1 cellular context compared by ENCODE assay signal in the genomic region with DNA sequence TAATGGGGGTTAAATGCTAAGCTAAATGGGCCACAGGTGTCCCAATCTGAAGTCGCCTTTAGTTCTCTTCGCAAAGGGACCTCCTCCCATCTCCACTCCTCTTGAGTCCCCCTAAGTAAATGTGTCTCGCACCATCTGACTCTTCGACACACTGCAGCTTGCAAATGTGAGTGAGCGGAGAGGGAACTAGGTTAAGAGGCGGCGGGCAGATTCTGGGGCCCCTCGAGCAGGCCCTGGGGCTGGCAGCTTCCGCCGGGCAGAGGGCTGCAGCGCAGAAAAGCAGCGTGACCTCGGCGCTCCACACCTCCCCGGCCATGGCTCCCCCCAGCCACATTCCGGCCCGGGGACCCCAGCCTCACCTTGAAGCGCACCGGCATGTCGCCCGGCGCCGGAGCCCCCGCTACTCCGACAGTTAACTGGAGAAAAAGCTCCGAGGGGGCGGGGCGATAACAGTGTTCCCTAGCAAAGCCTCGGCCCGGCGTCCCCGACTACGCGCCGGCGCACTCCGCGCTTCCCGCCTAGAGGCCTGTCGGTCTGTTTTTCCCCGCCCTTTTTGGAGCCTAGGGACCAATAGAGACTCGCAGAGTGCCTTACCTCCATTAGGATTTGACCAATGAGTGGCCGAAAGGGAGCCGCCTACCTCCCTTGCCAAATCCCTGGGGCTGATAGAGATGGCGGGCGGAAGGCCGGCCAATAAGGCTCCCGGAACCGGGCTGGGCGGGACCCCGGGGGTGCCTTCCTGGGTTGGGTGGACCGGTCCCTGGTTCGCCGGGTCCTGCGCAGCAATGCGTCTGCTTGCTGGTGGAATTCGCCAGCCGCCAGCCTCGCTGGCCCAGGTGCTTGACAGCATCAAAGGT.
TF ChIP-seq lines count a peak whose summit lies in the region.

MDM1 (minus strand) TSS at position 494 of the 857 bp plus-strand sequence; CDS start at position 377, 117 bp downstream.

TF ChIP-seq in HEK293, 187 proteins besides CTCF, POLR2A, EP300 and RAD21 (continued from another document):
- TF ChIP-seq, protein P1, sequence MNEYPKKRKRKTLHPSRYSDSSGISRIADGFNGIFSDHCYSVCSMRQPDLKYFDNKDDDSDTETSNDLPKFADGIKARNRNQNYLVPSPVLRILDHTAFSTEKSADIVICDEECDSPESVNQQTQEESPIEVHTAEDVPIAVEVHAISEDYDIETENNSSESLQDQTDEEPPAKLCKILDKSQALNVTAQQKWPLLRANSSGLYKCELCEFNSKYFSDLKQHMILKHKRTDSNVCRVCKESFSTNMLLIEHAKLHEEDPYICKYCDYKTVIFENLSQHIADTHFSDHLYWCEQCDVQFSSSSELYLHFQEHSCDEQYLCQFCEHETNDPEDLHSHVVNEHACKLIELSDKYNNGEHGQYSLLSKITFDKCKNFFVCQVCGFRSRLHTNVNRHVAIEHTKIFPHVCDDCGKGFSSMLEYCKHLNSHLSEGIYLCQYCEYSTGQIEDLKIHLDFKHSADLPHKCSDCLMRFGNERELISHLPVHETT (tag by site-specific recombination; IDR thresholded peaks at IDR 0.05), result no peak
- TF ChIP-seq HOXD13 (CRISPR knock-in tag; IDR thresholded peaks at IDR 0.05; ENCODE audit: borderline replicate concordance) (no peak), ZBTB48 (tag by site-specific recombination; IDR thresholded peaks at IDR 0.05) (peak; percentile 84), ZFP37 (tag by site-specific recombination; IDR thresholded peaks at IDR 0.05) (peak; percentile 77), BCL11A (tag by site-specific recombination; IDR thresholded peaks at IDR 0.05; ENCODE audit: low read depth) (no peak), KLF16 (tag by site-specific recombination; IDR thresholded peaks at IDR 0.05) (peak; percentile 48; the same call in 1 of the 2 replicates), ZNF76 (tag by site-specific recombination; IDR thresholded peaks at IDR 0.05; ENCODE audit: borderline replicate concordance, low read depth) (peak; percentile 19; the same call in 1 of the 2 replicates), ZNF394 (tag by site-specific recombination; IDR thresholded peaks at IDR 0.05; ENCODE audit: borderline replicate concordance) (peak; percentile 91), ZNF391 (tag by site-specific recombination; IDR thresholded peaks at IDR 0.05; ENCODE audit: borderline replicate concordance, low read depth) (no peak), MYNN (tag by site-specific recombination; IDR thresholded peaks at IDR 0.05; ENCODE audit: borderline replicate concordance) (no peak), ZSCAN30 (tag by site-specific recombination; IDR thresholded peaks at IDR 0.05) (0 out of 2 replicates have a peak, but pooled peaks have one; percentile 27), ZNF518A (tag by site-specific recombination; conservative IDR thresholded peaks at IDR 0.05; ENCODE audit: low read depth) (no peak; the same call in 1 of the 2 replicates), ZNF621 (tag by site-specific recombination; IDR thresholded peaks at IDR 0.05) (no peak), GLIS2 (tag by site-specific recombination; IDR thresholded peaks at IDR 0.05) (peak; percentile 84), ZNF449 (tag by site-specific recombination; IDR thresholded peaks at IDR 0.05) (peak; percentile 20; the same call in 1 of the 2 replicates), ZNF112 (tag by site-specific recombination; IDR thresholded peaks at IDR 0.05) (no peak), YY2 (tag by site-specific recombination; IDR thresholded peaks at IDR 0.05) (no peak), ZNF561 (tag by site-specific recombination; IDR thresholded peaks at IDR 0.05; ENCODE audit: borderline replicate concordance) (peak; percentile 53; the same call in 1 of the 2 replicates), ZNF600 (tag by site-specific recombination; IDR thresholded peaks at IDR 0.05) (0 out of 2 replicates have a peak, but pooled peaks have one; percentile 32), ZNF292 (tag by site-specific recombination; IDR thresholded peaks at IDR 0.05; ENCODE audit: borderline replicate concordance, low read depth) (no peak)
- TF ChIP-seq, protein P2, sequence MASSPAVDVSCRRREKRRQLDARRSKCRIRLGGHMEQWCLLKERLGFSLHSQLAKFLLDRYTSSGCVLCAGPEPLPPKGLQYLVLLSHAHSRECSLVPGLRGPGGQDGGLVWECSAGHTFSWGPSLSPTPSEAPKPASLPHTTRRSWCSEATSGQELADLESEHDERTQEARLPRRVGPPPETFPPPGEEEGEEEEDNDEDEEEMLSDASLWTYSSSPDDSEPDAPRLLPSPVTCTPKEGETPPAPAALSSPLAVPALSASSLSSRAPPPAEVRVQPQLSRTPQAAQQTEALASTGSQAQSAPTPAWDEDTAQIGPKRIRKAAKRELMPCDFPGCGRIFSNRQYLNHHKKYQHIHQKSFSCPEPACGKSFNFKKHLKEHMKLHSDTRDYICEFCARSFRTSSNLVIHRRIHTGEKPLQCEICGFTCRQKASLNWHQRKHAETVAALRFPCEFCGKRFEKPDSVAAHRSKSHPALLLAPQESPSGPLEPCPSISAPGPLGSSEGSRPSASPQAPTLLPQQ (tag by site-specific recombination; IDR thresholded peaks at IDR 0.05), result peak; percentile 54; the same call in 1 of the 2 replicates
